ENCODE assay signal across 30 cellular contexts in genomic region chr13:114070098-114070799, GRCh38.
DNase-seq lines count a peak whose midpoint lies in the region; ATAC-seq, FAIRE-seq and TF ChIP-seq lines count a peak whose summit lies in the region.
"Had no signal": no experiment of that assay in that cellular context is flagged by ENCODE, and none has a peak within 500 bp of the region (broad histone marks: within the 10 kb centered on the region; RNA-seq: fewer than 3 reads in every experiment).

No MANE protein-coding gene starts in this region.

- intact Hi-C loops in lower lobe of right lung (cut with DNase I) (no loop called here), sciatic nerve (cut with DNase I) (no loop called here)

- no peak for TF ChIP-seq CTCF in bronchial epithelial cell (IDR thresholded peaks at IDR 0.05; ENCODE audit: insufficient read depth, low read length, severe bottlenecking)
- TF ChIP-seq CTCF in lower lobe of right lung (IDR thresholded peaks at IDR 0.05), result no peak

- ATAC-seq in lower lobe of right lung, result no peak
- ATAC-seq in sciatic nerve, result no peak
- ATAC-seq in HG03521 (IDR thresholded peaks at IDR 0.05; ENCODE audit: unreplicated experiment), result no peak
- ATAC-seq: activated naive CD8-positive, alpha-beta T cell treated with anti-CD3 and anti-CD28 coated beads, Interleukin-2, amount 50 U/mL, for 24 hours; activated T-helper 17 cell treated with anti-CD3 and anti-CD28 coated beads, Interleukin-2, amount 50 U/mL, for 72 hours; PC-3 had no signal

- peaks cover 39% of the 10 kb centered on the region for H3K4me1 ChIP-seq in lower lobe of right lung

- H3K27ac ChIP-seq in lower lobe of right lung, result no peak overlapping the region
- H3K27ac ChIP-seq: BLaER1, neutrophil had no signal

- no peaks in the 10 kb centered on the region for H3K27me3 ChIP-seq in bronchial epithelial cell (ENCODE audit: control insufficient read depth, insufficient read depth, low read length)
- no peaks in the 10 kb centered on the region for H3K27me3 ChIP-seq in lower lobe of right lung (ENCODE audit: low read depth)
- H3K27me3 ChIP-seq: BLaER1, neutrophil, upper lobe of left lung had no signal

- H3K4me3 ChIP-seq in bronchial epithelial cell (ENCODE audit: low read depth, low read length), result no peak overlapping the region
- H3K4me3 ChIP-seq in lower lobe of right lung, result no peak overlapping the region
- H3K4me3 ChIP-seq: BLaER1, smooth muscle cell, upper lobe of left lung had no signal

- peak; percentile 2 for DNase-seq in activated gamma-delta T cell treated with Interleukin-2 at 50 U/mL for 16 hours
- DNase-seq in activated gamma-delta T cell (lab: John Stamatoyannopoulos, UW), result no peak
- DNase-seq in bronchial epithelial cell (ENCODE audit: low read depth), result no peak
- DNase-seq in lower lobe of right lung, result peak; percentile 34
- DNase-seq in sciatic nerve (ENCODE audit: low spot score), result peak; percentile 59
- no peak for DNase-seq in NCI-H2196 treated with DMSO at 0.1 percent for 48 hours (lab: John Stamatoyannopoulos, UW; ENCODE audit: unreplicated experiment)
- no peak for DNase-seq in NCI-H345 (lab: John Stamatoyannopoulos, UW)
- DNase-seq: ACHN; activated CD4-positive, alpha-beta T cell treated with anti-CD3 and anti-CD28 coated beads, Interleukin-2, amount 10 ng/mL, durations not matched to agents 24 days and 14 days; activated naive CD8-positive, alpha-beta T cell treated with anti-CD3 and anti-CD28 coated beads, Interleukin-2, amount 50 U/mL, for 24 hours; COR-L47; DMS79; effector CD4-positive, alpha-beta T cell; GDM1; H7; mammary epithelial cell; NCI-H1048; NCI-H1694; NCI-H510A treated with DMSO at 0.1 percent for 48 hours; NK-92 treated with Interleukin-12 subunit alpha and Interleukin-12 subunit beta, amount 100 ng/mL, for 24 hours; PC-3; SHP77 treated with DMSO at 0.1 percent for 48 hours; stimulated activated CD4-positive, alpha-beta T cell treated with anti-CD3 and anti-CD28 coated beads, Interleukin-1b, Interleukin-23, amount 100 ng/mL, for 48 hours; upper lobe of left lung had no signal

- no peaks in the 10 kb centered on the region for H3K9me3 ChIP-seq in lower lobe of right lung
- H3K9me3 ChIP-seq: BLaER1, neutrophil, upper lobe of left lung had no signal

- peak; percentile 60 for FAIRE-seq in bronchial epithelial cell (lab: Jason Lieb, UNC)
- FAIRE-seq: GM19239 had no signal

- no peaks in the 10 kb centered on the region for H3K36me3 ChIP-seq in bronchial epithelial cell (ENCODE audit: control insufficient read depth, insufficient read depth, low read length)
- H3K36me3 ChIP-seq in lower lobe of right lung, result peaks cover 15% of the 10 kb centered on the region
- H3K36me3 ChIP-seq: neutrophil had no signal

Comparison
In these comparisons a context has a peak if more than half of its experiments do, and no peak if none do; other contexts are left out.
1. DNase-seq: peak in activated gamma-delta T cell treated with Interleukin-2 at 50 U/mL for 16 hours (single experiment), lower lobe of right lung (single experiment) and sciatic nerve (single experiment); none in activated gamma-delta T cell (single experiment), bronchial epithelial cell (single experiment), NCI-H2196 treated with DMSO at 0.1 percent for 48 hours (single experiment) and NCI-H345 (single experiment).